22 cellular contexts compared by ENCODE assay signal in genomic region chr20:16395366-16395765, GRCh38.
"Had no signal": no experiment of that assay in that cellular context is flagged by ENCODE, and none has a peak within 500 bp of the region (broad histone marks: within the 10 kb centered on the region; RNA-seq: fewer than 3 reads in every experiment).

No MANE protein-coding gene starts in this region.

- ATAC-seq: Panc1, PC-3 had no signal

- H3K4me2 ChIP-seq: SK-N-SH had no signal

- DNase-seq: KBM-7, MV-4-11, NCI-H1048, NCI-H1105, NCI-H1417 treated with DMSO at 0.1 percent for 48 hours, NCI-H187, NCI-H2029, NCI-H2081 treated with DMSO at 0.1 percent for 48 hours, NCI-H2171, NCI-H226, NCI-H446, NCI-H510A, NCI-H524 treated with DMSO at 0.1 percent for 48 hours, NCI-H69, NCI-H774, PC-3, SHP77, SK-N-SH had no signal

- H3K27ac ChIP-seq: HL-60, RWPE1 had no signal

- FAIRE-seq: HTR-8/SVneo had no signal

- H3K9me3 ChIP-seq: SK-N-SH had no signal

- H3K9ac ChIP-seq: SK-N-SH had no signal
